ENCODE assay signal across 25 cellular contexts in genomic region chr17:46148247-46148646, GRCh38. TPM values are rescaled to one million over a fixed set of nuclear protein-coding genes. Genes with fewer than 3 reads are reported as not detected.
A peak's percentile ranks its signal among the peaks of the same experiment; 100 is the strongest.
DNase-seq lines count a peak whose midpoint lies in the region; ATAC-seq and TF ChIP-seq lines count a peak whose summit lies in the region.
"Had no signal": no experiment of that assay in that cellular context is flagged by ENCODE, and none has a peak within 500 bp of the region (broad histone marks: within the 10 kb centered on the region; RNA-seq: fewer than 3 reads in every experiment).

No MANE protein-coding gene starts in this region.

- peak overlapping the region; percentile 27; the same call in 1 of the 2 replicates for H3K4me2 ChIP-seq in OCI-LY1 (ENCODE audit: low read length)
- H3K4me2 ChIP-seq in hepatocyte: no peak overlapping the region

- H3K4me1 Mint-ChIP-seq in activated T-cell treated with anti-CD3 and anti-CD28 coated beads, Interleukin-2, amount 50 U/mL, for 72 hours (ENCODE audit: low read depth): peaks cover 98% of the 10 kb centered on the region
- H3K4me1 Mint-ChIP-seq in effector memory CD8-positive, alpha-beta T cell (ENCODE audit: low read depth in 2 of 2): peaks cover 68 to 87% of the 10 kb centered on the region in 2 donors
- H3K4me1 Mint-ChIP-seq in stimulated activated effector memory CD8-positive, alpha-beta T cell treated with anti-CD3 and anti-CD28 coated beads, Interleukin-12 subunit alpha, Interleukin-12 subunit beta, amount 100 ng/mL, for 72 hours: peaks cover 87% of the 10 kb centered on the region

- peak overlapping the region in 1 of 2 donors; percentile 31 for H3K4me3 Mint-ChIP-seq in activated T-cell treated with anti-CD3 and anti-CD28 coated beads, Interleukin-2, amount 50 U/mL, for 72 hours
- H3K4me3 Mint-ChIP-seq in effector memory CD8-positive, alpha-beta T cell: peak overlapping the region; percentile 52 to 63
- peak overlapping the region; percentile 13 for H3K4me3 Mint-ChIP-seq in stimulated activated effector memory CD8-positive, alpha-beta T cell treated with anti-CD3 and anti-CD28 coated beads, Interleukin-12 subunit alpha, Interleukin-12 subunit beta, amount 100 ng/mL, for 72 hours
- H3K4me3 Mint-ChIP-seq: CD14-positive monocyte had no signal

- H3K9me2 ChIP-seq in OCI-LY1 (ENCODE audit: low read depth, low read length) (no peaks in the 10 kb centered on the region), hepatocyte (replicated peaks; ENCODE audit: insufficient read depth) (no peaks in the 10 kb centered on the region)

- no peak overlapping the region for H2AFZ ChIP-seq in OCI-LY1 (ENCODE audit: low read length)
- no peak overlapping the region for H2AFZ ChIP-seq in hepatocyte
- H2AFZ ChIP-seq: parathyroid adenoma had no signal

- H3K36me3 ChIP-seq in OCI-LY1 (ENCODE audit: insufficient read depth, low read length): no peaks in the 10 kb centered on the region
- H3K36me3 ChIP-seq in hepatocyte (replicated peaks; ENCODE audit: insufficient read depth, low read depth): no peaks in the 10 kb centered on the region
- no peaks in the 10 kb centered on the region for H3K36me3 ChIP-seq in colonic mucosa
- H3K36me3 ChIP-seq: adrenal gland, brain microvascular endothelial cell had no signal

- peaks cover 83% of the 10 kb centered on the region for H3K79me2 ChIP-seq in OCI-LY1 (ENCODE audit: insufficient read depth, low read length)
- peaks cover 96% of the 10 kb centered on the region for H3K79me2 ChIP-seq in hepatocyte

- no peak for ATAC-seq in activated T-cell treated with anti-CD3 and anti-CD28 coated beads, Interleukin-2, amount 50 U/mL, for 72 hours (replicated peaks in 1 of 2)
- ATAC-seq in effector memory CD8-positive, alpha-beta T cell (replicated peaks): no peak
- ATAC-seq in stimulated activated effector memory CD8-positive, alpha-beta T cell treated with anti-CD3 and anti-CD28 coated beads, Interleukin-12 subunit alpha, Interleukin-12 subunit beta, amount 100 ng/mL, for 72 hours: no peak
- ATAC-seq: HCT116, PC-3, right cardiac atrium had no signal

- no peaks in the 10 kb centered on the region; the same call in 1 of the 2 replicates for H3F3A ChIP-seq in OCI-LY1 (ENCODE audit: insufficient read depth, low read length)

- 64% methylated on average over 4 of the region's 4 CpGs for WGBS in hepatocyte (ENCODE audit: low lambda C conversion rate, missing lambda C conversion rate)

- H4K20me1 ChIP-seq in OCI-LY1 (ENCODE audit: insufficient read depth, low read length): no peaks in the 10 kb centered on the region
- H4K20me1 ChIP-seq in hepatocyte (ENCODE audit: insufficient read depth, poor library complexity, severe bottlenecking): peaks cover 95% of the 10 kb centered on the region

- H3K27ac ChIP-seq in OCI-LY1 (ENCODE audit: low read depth, low read length, poor library complexity, severe bottlenecking): peak overlapping the region; percentile 84
- H3K27ac ChIP-seq in hepatocyte: no peak overlapping the region
- no peak overlapping the region for H3K27ac ChIP-seq in colonic mucosa
- H3K27ac ChIP-seq: brain microvascular endothelial cell, parathyroid adenoma had no signal

- H3K27me3 Mint-ChIP-seq in activated T-cell treated with anti-CD3 and anti-CD28 coated beads, Interleukin-2, amount 50 U/mL, for 72 hours (ENCODE audit: low read depth): no peaks in the 10 kb centered on the region
- H3K27me3 Mint-ChIP-seq in effector memory CD8-positive, alpha-beta T cell: no peaks in the 10 kb centered on the region

- H3K9ac ChIP-seq in OCI-LY1 (ENCODE audit: low read length) (no peak overlapping the region), colonic mucosa (ENCODE audit: low read depth in 2 of 2, low read length in 2 of 2) (no peak overlapping the region)
- H3K9ac ChIP-seq: parathyroid adenoma had no signal

- no peaks in the 10 kb centered on the region for H3K9me3 ChIP-seq in OCI-LY1 (ENCODE audit: low read length)
- no peaks in the 10 kb centered on the region for H3K9me3 ChIP-seq in hepatocyte (ENCODE audit: low read depth)
- H3K9me3 ChIP-seq in colonic mucosa: no peaks in the 10 kb centered on the region
- H3K9me3 ChIP-seq: adrenal gland had no signal

- TF ChIP-seq CTCF in OCI-LY1 (IDR thresholded peaks at IDR 0.05; ENCODE audit: low read length): no peak
- TF ChIP-seq CTCF in hepatocyte (IDR thresholded peaks at IDR 0.05; ENCODE audit: poor library complexity): no peak
- no peak for TF ChIP-seq CTCF in colonic mucosa (IDR thresholded peaks at IDR 0.05)

- peak overlapping the region; percentile 65 for H3K27ac Mint-ChIP-seq in activated T-cell treated with anti-CD3 and anti-CD28 coated beads, Interleukin-2, amount 50 U/mL, for 72 hours
- H3K27ac Mint-ChIP-seq in effector memory CD8-positive, alpha-beta T cell: peak overlapping the region; percentile 82 to 84
- H3K27ac Mint-ChIP-seq in stimulated activated effector memory CD8-positive, alpha-beta T cell treated with anti-CD3 and anti-CD28 coated beads, Interleukin-12 subunit alpha, Interleukin-12 subunit beta, amount 100 ng/mL, for 72 hours: peak overlapping the region; percentile 19

- no peak for DNase-seq in activated T-cell treated with anti-CD3 and anti-CD28 coated beads, Interleukin-2, amount 50 U/mL, for 72 hours
- DNase-seq in activated T-cell treated with anti-CD3 and anti-CD28 coated beads, Interleukin-2, amount 50 U/mL, for 1 hour: no peak
- no peak for DNase-seq in effector memory CD8-positive, alpha-beta T cell
- DNase-seq in stimulated activated effector memory CD8-positive, alpha-beta T cell treated with anti-CD3 and anti-CD28 coated beads, Interleukin-12 subunit alpha, Interleukin-12 subunit beta, amount 100 ng/mL, for 72 hours (ENCODE audit: low spot score in 2 of 2): no peak
- DNase-seq in hepatocyte (ENCODE audit: low spot score): no peak
- DNase-seq in colonic mucosa: no peak
- no peak for DNase-seq in NCI-H1436 treated with DMSO at 0.1 percent for 48 hours (lab: John Stamatoyannopoulos, UW)
- DNase-seq: ACHN; activated CD4-positive, alpha-beta T cell treated with anti-CD3 and anti-CD28 coated beads for 4 hours; adrenal gland; brain microvascular endothelial cell; DMS153; GDM1; mesenchymal stem cell; MV-4-11; NCI-H1694; NCI-H345; PC-3; right cardiac atrium; Right ventricle myocardium superior; stimulated activated CD4-positive, alpha-beta T cell treated with anti-CD3 and anti-CD28 coated beads, Interleukin-12 subunit alpha, Interleukin-12 subunit beta, amount 100 ng/mL, for 4 hours had no signal

- no peak overlapping the region for H3K4me3 ChIP-seq in OCI-LY1 (ENCODE audit: low read depth, low read length, poor library complexity, severe bottlenecking)
- no peak overlapping the region for H3K4me3 ChIP-seq in hepatocyte
- no peak overlapping the region for H3K4me3 ChIP-seq in colonic mucosa
- H3K4me3 ChIP-seq: adrenal gland had no signal

- no peaks in the 10 kb centered on the region for H3K27me3 ChIP-seq in OCI-LY1 (ENCODE audit: insufficient read depth, low read length)
- no peaks in the 10 kb centered on the region for H3K27me3 ChIP-seq in hepatocyte
- H3K27me3 ChIP-seq in colonic mucosa: no peaks in the 10 kb centered on the region
- H3K27me3 ChIP-seq: adrenal gland, brain microvascular endothelial cell had no signal

- peaks cover 86% of the 10 kb centered on the region for H3K4me1 ChIP-seq in OCI-LY1 (ENCODE audit: insufficient read depth, low read length, severe bottlenecking)
- peaks cover 20% of the 10 kb centered on the region for H3K4me1 ChIP-seq in hepatocyte (ENCODE audit: insufficient read depth)
- H3K4me1 ChIP-seq in colonic mucosa: peaks cover 5% of the 10 kb centered on the region

- H3K36me3 Mint-ChIP-seq in activated T-cell treated with anti-CD3 and anti-CD28 coated beads, Interleukin-2, amount 50 U/mL, for 72 hours (ENCODE audit: insufficient read depth in 2 of 2): peaks cover 2 to 11% of the 10 kb centered on the region in 2 donors
- peaks cover 21% of the 10 kb centered on the region for H3K36me3 Mint-ChIP-seq in effector memory CD8-positive, alpha-beta T cell (ENCODE audit: insufficient read depth)
- H3K36me3 Mint-ChIP-seq in stimulated activated effector memory CD8-positive, alpha-beta T cell treated with anti-CD3 and anti-CD28 coated beads, Interleukin-12 subunit alpha, Interleukin-12 subunit beta, amount 100 ng/mL, for 72 hours: peaks cover 62% of the 10 kb centered on the region

- no peaks in the 10 kb centered on the region for H3K9me3 Mint-ChIP-seq in activated T-cell treated with anti-CD3 and anti-CD28 coated beads, Interleukin-2, amount 50 U/mL, for 72 hours
- H3K9me3 Mint-ChIP-seq in effector memory CD8-positive, alpha-beta T cell: no peaks in the 10 kb centered on the region
- no peaks in the 10 kb centered on the region for H3K9me3 Mint-ChIP-seq in stimulated activated effector memory CD8-positive, alpha-beta T cell treated with anti-CD3 and anti-CD28 coated beads, Interleukin-12 subunit alpha, Interleukin-12 subunit beta, amount 100 ng/mL, for 72 hours
- H3K9me3 Mint-ChIP-seq: CD14-positive monocyte had no signal

- intact Hi-C loops in colonic mucosa (cut with DNase I): no loop called here

RNA-seq across cellular contexts. Expression of gene KANSL1, which starts 45.0 kb away (rescaled TPM):
- total RNA-seq in activated T-cell treated with anti-CD3 and anti-CD28 coated beads, Interleukin-2, amount 50 U/mL, for 72 hours: 100 to 1,000 TPM in 1 of 2 donors, 10 to 100 TPM in 1; 73.5 to 130 TPM
- total RNA-seq in hepatocyte: 68.2 and 84.3 TPM in 2 replicates
- polyA plus RNA-seq in hepatocyte: 32.6 and 37.3 TPM in 2 replicates
- 10 to 100 TPM; 60.0 to 72.3 TPM for total RNA-seq in colonic mucosa

Comparison
In these comparisons a context has a peak if more than half of its experiments do, and no peak if none do; other contexts are left out.
1. H3K27ac Mint-ChIP-seq: peak in every context shown above with its lines; median percentile 83 in effector memory CD8-positive, alpha-beta T cell; 65 in activated T-cell treated with anti-CD3 and anti-CD28 coated beads, Interleukin-2, amount 50 U/mL, for 72 hours; 19 in stimulated activated effector memory CD8-positive, alpha-beta T cell treated with anti-CD3 and anti-CD28 coated beads, Interleukin-12 subunit alpha, Interleukin-12 subunit beta, amount 100 ng/mL, for 72 hours.